8 cellular contexts compared by ENCODE assay signal in the genomic region with DNA sequence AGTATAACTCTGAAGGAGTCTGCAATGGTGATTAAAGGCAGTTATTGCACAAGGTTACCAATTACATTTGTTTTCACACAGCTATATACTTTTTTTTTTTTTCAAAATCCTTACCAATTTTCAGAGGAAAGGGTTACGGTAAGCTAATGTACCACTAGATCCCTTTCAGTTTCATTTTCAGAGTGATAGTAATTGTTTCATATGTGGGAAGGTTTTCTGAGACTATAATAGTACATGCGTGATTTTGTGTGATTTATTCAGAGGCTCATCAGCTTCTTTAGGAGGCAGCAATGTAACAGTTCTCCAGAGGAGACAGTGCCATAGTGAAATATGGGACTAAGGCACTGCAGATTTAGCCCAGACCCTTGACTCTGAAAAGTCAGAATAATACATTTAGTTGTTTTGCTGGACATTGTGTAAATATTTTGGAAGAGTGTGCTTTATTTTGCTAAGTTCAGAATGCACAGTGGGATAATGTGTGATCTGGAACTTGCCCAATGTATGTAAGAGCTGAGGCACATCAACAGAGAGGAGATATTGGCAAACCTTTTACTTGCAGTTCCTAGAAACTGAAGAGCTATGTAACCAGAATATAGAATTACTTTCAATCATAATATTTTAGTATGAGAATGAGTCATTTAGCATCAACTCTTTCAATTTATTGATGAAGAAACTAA.
DNase-seq lines count a peak whose midpoint lies in the region; ATAC-seq and TF ChIP-seq lines count a peak whose summit lies in the region.

No MANE protein-coding gene starts in this region.

- no peak overlapping the region for H2AK5ac ChIP-seq in trophoblast cell (ENCODE audit: low read length)

- intact Hi-C loops in lower lobe of right lung (cut with DNase I), result no loop called here
- intact Hi-C loops in sigmoid colon (cut with DNase I), result no loop called here

- H3K23ac ChIP-seq in trophoblast cell (ENCODE audit: low read length), result no peak overlapping the region

- H3K4me3 ChIP-seq in lower lobe of right lung (peak overlapping the region; percentile 33), sigmoid colon (peak overlapping the region in 2 of 4 donors; percentile 9 to 34), trophoblast cell (ENCODE audit: low read depth, low read length) (no peak overlapping the region)

- H4K91ac ChIP-seq in trophoblast cell (ENCODE audit: low read depth, low read length), result no peak overlapping the region

- no peak overlapping the region for H3K9ac ChIP-seq in trophoblast cell (ENCODE audit: low read length)

- TF ChIP-seq POLR2A in sigmoid colon (IDR thresholded peaks at IDR 0.05), result no peak

- H3K27ac ChIP-seq in lower lobe of right lung (no peak overlapping the region), sigmoid colon (no peak overlapping the region), trophoblast cell (ENCODE audit: low read depth, low read length) (no peak overlapping the region)

- no peak overlapping the region for H2BK12ac ChIP-seq in trophoblast cell (ENCODE audit: low read length)

- H3K36me3 ChIP-seq in lower lobe of right lung (no peaks in the 10 kb centered on the region), sigmoid colon (no peaks in the 10 kb centered on the region), trophoblast cell (ENCODE audit: control insufficient read depth in 1 of 2, insufficient read depth in 2 of 2, low read length in 2 of 2) (no peaks in the 10 kb centered on the region)

- ATAC-seq in GM18508 (IDR thresholded peaks at IDR 0.05; ENCODE audit: insufficient read depth, unreplicated experiment), result peak; percentile 78
- peak; percentile 87 for ATAC-seq in GM21723 (IDR thresholded peaks at IDR 0.05; ENCODE audit: unreplicated experiment)
- ATAC-seq in lower lobe of right lung, result peak in 1 of 2 donors; percentile 31

- no peak for TF ChIP-seq EP300 in sigmoid colon (IDR thresholded peaks at IDR 0.05)

- peak; percentile 1 for DNase-seq in MV-4-11 (lab: John Stamatoyannopoulos, UW)
- DNase-seq in lower lobe of right lung, result no peak
- DNase-seq in HK-2 (ENCODE audit: unreplicated experiment), result no peak
- DNase-seq in NCI-H2196 treated with DMSO at 0.1 percent for 48 hours (lab: John Stamatoyannopoulos, UW; ENCODE audit: unreplicated experiment), result no peak
- no peak for DNase-seq in sigmoid colon
- no peak for DNase-seq in trophoblast cell

- no peak overlapping the region for H2BK120ac ChIP-seq in trophoblast cell (ENCODE audit: insufficient read depth, low read length, poor library complexity)

- H3K27me3 ChIP-seq in lower lobe of right lung (ENCODE audit: low read depth) (no peaks in the 10 kb centered on the region), sigmoid colon (no peaks in the 10 kb centered on the region), trophoblast cell (ENCODE audit: insufficient read depth, low read length) (no peaks in the 10 kb centered on the region)

- H3K14ac ChIP-seq in trophoblast cell (ENCODE audit: low read length), result no peak overlapping the region

- WGBS in sigmoid colon, 2 donors, result 2 to 10% methylated on average over 2 of the region's 2 CpGs
- WGBS in trophoblast cell (ENCODE audit: extremely low coverage, insufficient coverage, insufficient read length), result no CpG with 5 or more reads among the region's 2 CpGs

- no peak overlapping the region for H2AFZ ChIP-seq in trophoblast cell (ENCODE audit: insufficient read depth, low read length, poor library complexity)

- H3K18ac ChIP-seq in trophoblast cell (ENCODE audit: low read length), result no peak overlapping the region

- H3K4ac ChIP-seq in trophoblast cell (ENCODE audit: low read depth, low read length), result no peak overlapping the region

- no peak overlapping the region for H2BK5ac ChIP-seq in trophoblast cell (ENCODE audit: low read depth, low read length, poor library complexity)

- H3K79me2 ChIP-seq in trophoblast cell (ENCODE audit: control insufficient read depth, insufficient read depth, low read length, poor library complexity), result no peaks in the 10 kb centered on the region

- no peak overlapping the region for H4K12ac ChIP-seq in trophoblast cell (ENCODE audit: low read depth, low read length)

- H3K79me1 ChIP-seq in trophoblast cell (ENCODE audit: low read length), result no peaks in the 10 kb centered on the region

- H3K4me1 ChIP-seq in lower lobe of right lung (no peaks in the 10 kb centered on the region), sigmoid colon (peaks cover 0 to 14% (median 0%) of the 10 kb centered on the region in 4 donors), trophoblast cell (ENCODE audit: control insufficient read depth in 1 of 2, insufficient read depth in 2 of 2, low read length in 2 of 2) (no peaks in the 10 kb centered on the region)

- no peak overlapping the region for H4K8ac ChIP-seq in trophoblast cell (ENCODE audit: low read depth, low read length)

- TF ChIP-seq CTCF in lower lobe of right lung (IDR thresholded peaks at IDR 0.05), result no peak
- no peak for TF ChIP-seq CTCF in sigmoid colon (IDR thresholded peaks at IDR 0.05)

- H3K9me3 ChIP-seq in lower lobe of right lung, result no peaks in the 10 kb centered on the region
- no peaks in the 10 kb centered on the region for H3K9me3 ChIP-seq in sigmoid colon
- H3K9me3 ChIP-seq in trophoblast cell (ENCODE audit: insufficient read depth, low read depth, low read length), result no peaks in the 10 kb centered on the region

- H3K4me2 ChIP-seq in trophoblast cell (ENCODE audit: low read length), result no peak overlapping the region
